Comparison of ENCODE assay signal across 3 cellular contexts in the genomic region with DNA sequence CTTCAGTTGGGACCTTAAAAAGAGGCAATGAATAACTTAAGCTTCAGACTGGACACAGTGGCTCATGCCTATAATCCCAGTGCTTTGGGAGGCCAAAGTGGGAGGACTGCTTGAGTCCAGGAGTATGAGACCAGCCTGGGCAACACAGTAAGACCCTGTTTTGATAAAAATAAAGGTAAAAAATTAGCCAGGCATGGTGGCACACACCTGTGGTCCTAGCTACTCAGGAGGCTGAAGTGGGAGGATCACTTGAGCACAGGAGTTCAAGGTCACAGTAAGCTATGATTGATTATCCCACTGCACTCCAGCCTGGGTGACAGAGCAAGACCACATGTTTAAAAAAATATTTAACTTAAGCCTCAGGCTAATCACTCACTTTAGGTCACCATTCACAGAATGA. TPM values are rescaled to one million over a fixed set of nuclear protein-coding genes. Genes with fewer than 3 reads are reported as not detected.
DNase-seq lines count a peak whose midpoint lies in the region; ATAC-seq, FAIRE-seq and TF ChIP-seq lines count a peak whose summit lies in the region.
"Not testable (repeated sequence)": the region's sequence is repeated elsewhere in the genome, so short reads cannot be mapped to it uniquely, and the experiment has no call there.

No MANE protein-coding gene starts in this region.

- peak; percentile 32 for FAIRE-seq in HepG2 (lab: Jason Lieb, UNC)

- H3K27me3 ChIP-seq in HepG2 (ENCODE audit: control insufficient read depth in 1 of 2, insufficient read depth in 2 of 2, low read length in 2 of 2) = not testable (repeated sequence)

- not testable (repeated sequence) for H3K9me3 ChIP-seq in HepG2 (ENCODE audit: low read length)

- TF ChIP-seq CTCF in HepG2 (CRISPR knock-in tag; IDR thresholded peaks at IDR 0.05) = not testable (repeated sequence)

- H3K9ac ChIP-seq in HepG2 (ENCODE audit: insufficient read depth, low read depth, low read length) = not testable (repeated sequence)

- TF ChIP-seq EP300 in HepG2 (IDR thresholded peaks at IDR 0.05; ENCODE audit: low read depth in 2 of 2, low read length in 2 of 2); HepG2 (CRISPR knock-in tag; IDR thresholded peaks at IDR 0.05; ENCODE audit: borderline replicate concordance): not testable (repeated sequence)

- in situ Hi-C loops in HepG2 (cut with HindIII; ENCODE audit: extremely low pct_ligation_motif_present, low pct_unique_long_range_greater_than_20kb) = not testable (repeated sequence)

- not testable (repeated sequence) for H3K27ac ChIP-seq in HepG2 (ENCODE audit: extremely low read length, insufficient read depth, low read length)

- not testable (repeated sequence) for TF ChIP-seq RAD21 in HepG2 (CRISPR knock-in tag; IDR thresholded peaks at IDR 0.05)

- not testable (repeated sequence) for H3K79me2 ChIP-seq in HepG2 (ENCODE audit: insufficient read depth, low read length)

- not testable (repeated sequence) for H3K4me2 ChIP-seq in HepG2 (ENCODE audit: low read depth, low read length)

- CTCF ChIA-PET in HepG2 (lab: Yijun Ruan, JAX; ENCODE audit: low intra/inter-chr PET ratio, low total read pairs) = not testable (repeated sequence)

- not testable (repeated sequence) for H2AFZ ChIP-seq in HepG2 (ENCODE audit: low read length)

- not testable (repeated sequence) for H4K20me1 ChIP-seq in HepG2 (ENCODE audit: insufficient read depth, low read length)

- H3K36me3 ChIP-seq in HepG2 (replicated peaks in 1 of 2; ENCODE audit: control insufficient read depth in 1 of 2, insufficient read depth in 2 of 2, low read length in 2 of 2) = not testable (repeated sequence)

- not testable (repeated sequence) for ATAC-seq in HepG2

- intact Hi-C loops in HepG2 (cut with micrococcal nuclease; ENCODE audit: unreplicated experiment) = not testable (repeated sequence)

- not testable (repeated sequence) for H3K4me1 ChIP-seq in HepG2 (ENCODE audit: insufficient read depth, low read length)

- BruUV-seq in HepG2 (replicated peaks; lab: Mats Ljungman, UMichigan) = not testable (repeated sequence)

- not testable (repeated sequence) for TF ChIP-seq POLR2A in HepG2 (IDR thresholded peaks at IDR 0.05; ENCODE audit: insufficient read depth in 1 of 2, low read depth in 2 of 2, low read length in 2 of 2)

- not testable (repeated sequence) for H3K4me3 ChIP-seq in HepG2 (replicated peaks in 1 of 3; ENCODE audit: insufficient read depth in 1 of 3, low read depth in 2 of 3, low read length in 3 of 3)

- DNase-seq in ELR (ENCODE audit: low read depth) (peak; percentile 8), renal cortical epithelial cell (ENCODE audit: low read depth) (peak; percentile 44)
- not testable (repeated sequence) for DNase-seq in HepG2 (ENCODE audit: low spot score)

- POLR2A ChIA-PET in HepG2 (lab: Yijun Ruan, JAX) = interaction anchor here (1.4 kb wide), 1 partner anchor 26 kb away, joined by 7 read pairs; the partner anchor contains the start of gene AGPS

TF ChIP-seq in HepG2, 621 proteins besides CTCF, POLR2A, EP300 and RAD21:
- TF ChIP-seq ZMYM3 (CRISPR knock-in tag; IDR thresholded peaks at IDR 0.05) (peak; percentile 16; the same call in 1 of the 2 replicates), HOXA5 (CRISPR knock-in tag; IDR thresholded peaks at IDR 0.05) (0 out of 2 replicates have a peak, but pooled peaks have one; percentile 20), ZNF460 (CRISPR knock-in tag; IDR thresholded peaks at IDR 0.05; ENCODE audit: borderline replicate concordance) (peak; percentile 87), ZNF263 (CRISPR knock-in tag; IDR thresholded peaks at IDR 0.05) (peak; percentile 44; the same call in 1 of the 2 replicates), ZNF121 (CRISPR knock-in tag; IDR thresholded peaks at IDR 0.05) (peak; percentile 72), ZMYM2 (CRISPR knock-in tag; IDR thresholded peaks at IDR 0.05) (peak; percentile 55; the same call in 1 of the 2 replicates)
- TF ChIP-seq, protein P1, sequence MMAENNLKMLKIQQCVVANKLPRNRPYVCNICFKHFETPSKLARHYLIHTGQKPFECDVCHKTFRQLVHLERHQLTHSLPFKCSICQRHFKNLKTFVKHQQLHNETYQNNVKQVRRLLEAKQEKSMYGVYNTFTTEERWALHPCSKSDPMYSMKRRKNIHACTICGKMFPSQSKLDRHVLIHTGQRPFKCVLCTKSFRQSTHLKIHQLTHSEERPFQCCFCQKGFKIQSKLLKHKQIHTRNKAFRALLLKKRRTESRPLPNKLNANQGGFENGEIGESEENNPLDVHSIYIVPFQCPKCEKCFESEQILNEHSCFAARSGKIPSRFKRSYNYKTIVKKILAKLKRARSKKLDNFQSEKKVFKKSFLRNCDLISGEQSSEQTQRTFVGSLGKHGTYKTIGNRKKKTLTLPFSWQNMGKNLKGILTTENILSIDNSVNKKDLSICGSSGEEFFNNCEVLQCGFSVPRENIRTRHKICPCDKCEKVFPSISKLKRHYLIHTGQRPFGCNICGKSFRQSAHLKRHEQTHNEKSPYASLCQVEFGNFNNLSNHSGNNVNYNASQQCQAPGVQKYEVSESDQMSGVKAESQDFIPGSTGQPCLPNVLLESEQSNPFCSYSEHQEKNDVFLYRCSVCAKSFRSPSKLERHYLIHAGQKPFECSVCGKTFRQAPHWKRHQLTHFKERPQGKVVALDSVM (CRISPR knock-in tag; IDR thresholded peaks at IDR 0.05) = peak; percentile 47; the same call in 1 of the 2 replicates

RNA-seq across cellular contexts. Expression of gene AGPS, which starts 26.8 kb away (rescaled TPM):
- 99.0 and 159 TPM in 2 replicates for total RNA-seq in HepG2 (2016; rRNA removed; fragmentation: Illumina TruSeq; extraction: Trizol)
- 13.8 and 16.6 TPM in 2 replicates for total RNA-seq in HepG2 (2016; cell fraction: cytosol; rRNA removed; fragmentation: Illumina TruSeq; extraction: Trizol; ENCODE audit: low read depth)
- total RNA-seq in HepG2 (2016; cell fraction: insoluble cytoplasmic fraction; rRNA removed; fragmentation: Illumina TruSeq; extraction: Trizol) = 107 and 167 TPM in 2 replicates
- total RNA-seq in HepG2 (2016; cell fraction: membrane; rRNA removed; fragmentation: Illumina TruSeq; extraction: Trizol) = 27.7 and 34.8 TPM in 2 replicates
- total RNA-seq in HepG2 (2016; cell fraction: nucleus; rRNA removed; fragmentation: Illumina TruSeq; extraction: Trizol) = 78.6 and 83.3 TPM in 2 replicates
- polyA plus RNA-seq in HepG2 (2011; rRNA removed) = 33.0 and 39.4 TPM in 2 replicates
- polyA plus RNA-seq in HepG2 (2011; cell fraction: cytosol; rRNA removed) = 12.4 and 18.2 TPM in 2 replicates
- 33.3 and 39.4 TPM in 2 replicates for polyA plus RNA-seq in HepG2 (2011; cell fraction: nucleus; rRNA removed)
- polyA plus RNA-seq in HepG2 (2012) = 60.7 and 80.2 TPM in 2 replicates
- 5.1 and 5.9 TPM in 2 replicates for polyA plus RNA-seq in HepG2 (2016; cell fraction: cytosol; fragmentation: Illumina TruSeq; extraction: Trizol; ENCODE audit: low read depth)
- polyA plus RNA-seq in HepG2 (2016; cell fraction: insoluble cytoplasmic fraction; fragmentation: Illumina TruSeq; extraction: Trizol; ENCODE audit: low read depth) = 103 and 105 TPM in 2 replicates
- polyA plus RNA-seq in HepG2 (2016; cell fraction: membrane; fragmentation: Illumina TruSeq; extraction: Trizol; ENCODE audit: low read depth) = 12.6 and 14.4 TPM in 2 replicates
- polyA plus RNA-seq in HepG2 (2016; cell fraction: nucleus; fragmentation: Illumina TruSeq; extraction: Trizol; ENCODE audit: insufficient read depth, low read depth) = 46.9 and 49.0 TPM in 2 replicates
- 9.0 and 17.9 TPM in 2 replicates for polyA minus RNA-seq in HepG2 (2011; rRNA and poly(A)+ RNA removed; ENCODE audit: low replicate concordance)
- 50.4 and 57.0 TPM in 2 replicates for polyA minus RNA-seq in HepG2 (2011; cell fraction: cytosol; rRNA and poly(A)+ RNA removed)
- polyA minus RNA-seq in HepG2 (2011; cell fraction: nucleus; rRNA and poly(A)+ RNA removed) = 169 and 218 TPM in 2 replicates
- 81.1 and 95.4 TPM in 2 replicates for total RNA-seq in renal cortical epithelial cell
